1 cellular context compared by ENCODE assay signal in genomic region chr16:1474796-1475551, GRCh38.
TF ChIP-seq lines count a peak whose summit lies in the region.

CLCN7 (minus strand) TSS chr16:1475028; CDS start chr16:1474974, 54 bp downstream.

TF ChIP-seq in GM12878, 131 proteins besides CTCF, POLR2A, EP300 and RAD21 (continued from another document):
- peak; percentile 100 for TF ChIP-seq USF1 (IDR thresholded peaks at IDR 0.05; ENCODE audit: borderline replicate concordance, extremely low read length, insufficient read depth, low read depth, low read length)
- 0 out of 2 replicates have a peak, but pooled peaks have one; percentile 51 for TF ChIP-seq TCF12 (IDR thresholded peaks at IDR 0.05; ENCODE audit: low read depth, low read length)
- peak; percentile 99 for TF ChIP-seq RAD51 (IDR thresholded peaks at IDR 0.05)
- TF ChIP-seq ZBTB4 (CRISPR knock-in tag; IDR thresholded peaks at IDR 0.05): no peak
- TF ChIP-seq CUX1 (IDR thresholded peaks at IDR 0.05; ENCODE audit: insufficient replicate concordance, low read depth, low read length): no peak
- peak; percentile 91 for TF ChIP-seq IKZF1 (conservative IDR thresholded peaks at IDR 0.05)
- no peak for TF ChIP-seq SMARCA5 (IDR thresholded peaks at IDR 0.05)
- TF ChIP-seq MXI1 (IDR thresholded peaks at IDR 0.05; ENCODE audit: low read depth, low read length): peak; percentile 92
- TF ChIP-seq E2F4 (IDR thresholded peaks at IDR 0.05; ENCODE audit: low read depth, low read length): peak; percentile 12; the same call in 1 of the 2 replicates
- TF ChIP-seq GATAD2B (conservative IDR thresholded peaks at IDR 0.05; ENCODE audit: low read depth): peak; percentile 67; the same call in 1 of the 2 replicates
- TF ChIP-seq MTA3 (IDR thresholded peaks at IDR 0.05; ENCODE audit: borderline replicate concordance, low read length): no peak
- TF ChIP-seq SP1 (IDR thresholded peaks at IDR 0.05; ENCODE audit: low read depth, low read length): no peak
- peak; percentile 86 for TF ChIP-seq LARP7 (IDR thresholded peaks at IDR 0.05)
- TF ChIP-seq MYB (IDR thresholded peaks at IDR 0.05; ENCODE audit: borderline replicate concordance, low read depth, low read length): peak; percentile 47; the same call in 1 of the 2 replicates
- no peak for TF ChIP-seq SMAD5 (IDR thresholded peaks at IDR 0.05; ENCODE audit: low read depth)
- TF ChIP-seq POLR2AphosphoS5 (IDR thresholded peaks at IDR 0.05; ENCODE audit: low read length): peak; percentile 84
- peak; percentile 68; the same call in 1 of the 2 replicates for TF ChIP-seq TAF1 (IDR thresholded peaks at IDR 0.05; ENCODE audit: borderline replicate concordance, low read depth, low read length)
- no peak for TF ChIP-seq FOXM1 (IDR thresholded peaks at IDR 0.05; ENCODE audit: low read depth, low read length)
- no peak; the same call in 1 of the 2 replicates for TF ChIP-seq TARDBP (IDR thresholded peaks at IDR 0.05; ENCODE audit: borderline replicate concordance)
- peak; percentile 44; the same call in 1 of the 2 replicates for TF ChIP-seq ELK1 (IDR thresholded peaks at IDR 0.05; ENCODE audit: low read depth, low read length)
- TF ChIP-seq CHD2 (IDR thresholded peaks at IDR 0.05; ENCODE audit: borderline replicate concordance, low read depth, low read length): peak; percentile 52
- peak; percentile 7; the same call in 1 of the 3 replicates for TF ChIP-seq POU2F2 (IDR thresholded peaks at IDR 0.05; ENCODE audit: borderline replicate concordance, low read depth, low read length)
